Comparison of ENCODE assay signal across 23 cellular contexts in genomic region chr10:128286413-128287097, GRCh38.
A peak's percentile ranks its signal among the peaks of the same experiment; 100 is the strongest.
DNase-seq lines count a peak whose midpoint lies in the region; ATAC-seq and TF ChIP-seq lines count a peak whose summit lies in the region.
"Had no signal": no experiment of that assay in that cellular context is flagged by ENCODE, and none has a peak within 500 bp of the region (broad histone marks: within the 10 kb centered on the region; RNA-seq: fewer than 3 reads in every experiment).

No MANE protein-coding gene starts in this region.

- H3K27me3 Mint-ChIP-seq in brain, result peaks cover 74% of the 10 kb centered on the region
- H3K27me3 Mint-ChIP-seq in activated CD4-positive, alpha-beta memory T cell treated with anti-CD3 and anti-CD28 coated beads for 36 hours, result peaks cover 33% of the 10 kb centered on the region

- POLR2A ChIA-PET in SK-N-SH (lab: Yijun Ruan, JAX), result interaction anchor here (0.6 kb wide), 1 partner anchor 26 kb away, joined by 3 read pairs; no protein-coding TSS in a partner anchor
- POLR2A ChIA-PET in activated CD4-positive, alpha-beta memory T cell treated with anti-CD3 and anti-CD28 coated beads for 36 hours (lab: Charles Lee), result no interaction called here

- peak; percentile 79 for DNase-seq in SK-N-SH
- no peak for DNase-seq in trophoblast cell
- no peak for DNase-seq in hepatic stellate cell (ENCODE audit: low spot score)
- DNase-seq in activated CD4-positive, alpha-beta memory T cell treated with anti-CD3 and anti-CD28 coated beads for 36 hours, result no peak
- DNase-seq: activated CD4-positive, alpha-beta memory T cell treated with anti-CD3 and anti-CD28 coated beads, Interleukin-2, amount 10 ng/mL, durations not matched to agents 7 days and 5 days; activated CD4-positive, CD25-positive, alpha-beta regulatory T cell; activated gamma-delta T cell treated with Interleukin-2 at 50 U/mL for 16 hours; brain microvascular endothelial cell; Caco-2; colonic mucosa; mesenchymal stem cell; naive B cell; NCI-H510A treated with DMSO at 0.1 percent for 48 hours; T-helper 9 cell; upper lobe of right lung had no signal

- H3K9me3 Mint-ChIP-seq in brain, result peaks cover 13 to 33% (median 21%) of the 10 kb centered on the region in 5 experiments
- peaks cover 8% of the 10 kb centered on the region for H3K9me3 Mint-ChIP-seq in activated CD4-positive, alpha-beta memory T cell treated with anti-CD3 and anti-CD28 coated beads for 36 hours
- H3K9me3 Mint-ChIP-seq: activated CD4-positive, alpha-beta memory T cell treated with anti-CD3 and anti-CD28 coated beads, Interleukin-2, amount 10 ng/mL, durations not matched to agents 7 days and 5 days had no signal

- H3K4me3 ChIP-seq in SK-N-SH (ENCODE audit: low read depth in 2 of 2, low read length in 1 of 2) (peak overlapping the region in 1 of 2 experiments; percentile 17; a peak in 1 of 4 replicates), iPS-18a (ENCODE audit: low read length) (peak overlapping the region; percentile 40), trophoblast cell (ENCODE audit: low read depth, low read length) (no peak overlapping the region)
- H3K4me3 ChIP-seq: colonic mucosa, upper lobe of right lung had no signal

- CTCF ChIA-PET in SK-N-SH (lab: Yijun Ruan, JAX), result interaction anchor here (1.1 to 5.1 kb wide), 5 partner anchors 10 to 1685 kb away, joined by 3 to 17 read pairs (median 3); no protein-coding TSS in a partner anchor
- CTCF ChIA-PET in activated CD4-positive, alpha-beta memory T cell treated with anti-CD3 and anti-CD28 coated beads for 36 hours (lab: Charles Lee), result interaction anchor here (1.0 kb wide), 1 partner anchor 23 kb away, joined by 3 read pairs; no protein-coding TSS in a partner anchor

- H3K27me3 ChIP-seq in SK-N-SH (ENCODE audit: insufficient read depth) (no peaks in the 10 kb centered on the region), iPS-18a (ENCODE audit: control insufficient read depth, insufficient read depth, low read length) (peaks cover 41% of the 10 kb centered on the region), trophoblast cell (ENCODE audit: insufficient read depth, low read length) (peaks cover 24% of the 10 kb centered on the region)

- no peaks in the 10 kb centered on the region for H3F3A ChIP-seq in SK-N-SH (replicated peaks; ENCODE audit: insufficient read depth)

- H4K20me1 ChIP-seq in SK-N-SH (ENCODE audit: insufficient read depth), result no peaks in the 10 kb centered on the region

- H2BK12ac ChIP-seq in trophoblast cell (ENCODE audit: low read length), result no peak overlapping the region

- H3K18ac ChIP-seq in trophoblast cell (ENCODE audit: low read length), result no peak overlapping the region

- H2BK5ac ChIP-seq in trophoblast cell (ENCODE audit: low read depth, low read length, poor library complexity), result no peak overlapping the region

- peaks cover 20% of the 10 kb centered on the region for H3K4me1 Mint-ChIP-seq in brain
- no peaks in the 10 kb centered on the region for H3K4me1 Mint-ChIP-seq in activated CD4-positive, alpha-beta memory T cell treated with anti-CD3 and anti-CD28 coated beads for 36 hours (ENCODE audit: low read depth)
- H3K4me1 Mint-ChIP-seq: activated CD4-positive, alpha-beta memory T cell treated with anti-CD3 and anti-CD28 coated beads, Interleukin-2, amount 10 ng/mL, durations not matched to agents 7 days and 5 days; B cell; IgD-negative memory B cell; naive B cell had no signal

- no peaks in the 10 kb centered on the region for H3K79me2 ChIP-seq in SK-N-SH (ENCODE audit: insufficient read depth)
- H3K79me2 ChIP-seq in trophoblast cell (ENCODE audit: control insufficient read depth, insufficient read depth, low read length, poor library complexity), result no peaks in the 10 kb centered on the region
- H3K79me2 ChIP-seq: parathyroid adenoma had no signal

- TF ChIP-seq RAD21 in SK-N-SH (IDR thresholded peaks at IDR 0.05; ENCODE audit: low read length), result no peak

- no peak overlapping the region for H3K23ac ChIP-seq in trophoblast cell (ENCODE audit: low read length)

- H3K27ac Mint-ChIP-seq in brain, result no peak overlapping the region
- H3K27ac Mint-ChIP-seq in activated CD4-positive, alpha-beta memory T cell treated with anti-CD3 and anti-CD28 coated beads for 36 hours, result no peak overlapping the region
- H3K27ac Mint-ChIP-seq: activated CD4-positive, alpha-beta memory T cell treated with anti-CD3 and anti-CD28 coated beads, Interleukin-2, amount 10 ng/mL, durations not matched to agents 7 days and 5 days; B cell; IgD-negative memory B cell; naive B cell had no signal

- no peak overlapping the region for H4K91ac ChIP-seq in trophoblast cell (ENCODE audit: low read depth, low read length)

- H3K9me3 ChIP-seq in SK-N-SH (no peaks in the 10 kb centered on the region), iPS-18a (ENCODE audit: control insufficient read depth, low read depth, low read length) (peaks cover 3% of the 10 kb centered on the region), trophoblast cell (ENCODE audit: insufficient read depth, low read depth, low read length) (peaks cover 3% of the 10 kb centered on the region)
- H3K9me3 ChIP-seq: colonic mucosa, upper lobe of right lung had no signal

- H3K4ac ChIP-seq in trophoblast cell (ENCODE audit: low read depth, low read length), result no peak overlapping the region

- intact Hi-C loops in activated CD4-positive, alpha-beta memory T cell treated with anti-CD3 and anti-CD28 coated beads for 36 hours (cut with micrococcal nuclease), result no loop called here

- H3K4me1 ChIP-seq in SK-N-SH (ENCODE audit: control insufficient read depth in 1 of 2, insufficient read depth in 2 of 2, low read depth in 1 of 2, low read length in 1 of 2) (no peaks in the 10 kb centered on the region), iPS-18a (ENCODE audit: control insufficient read depth, low read depth, low read length) (peaks cover 3% of the 10 kb centered on the region), trophoblast cell (ENCODE audit: control insufficient read depth in 1 of 2, insufficient read depth in 2 of 2, low read length in 2 of 2) (no peaks in the 10 kb centered on the region)
- H3K4me1 ChIP-seq: Caco-2, colonic mucosa, parathyroid adenoma, upper lobe of right lung had no signal

- no peak overlapping the region for H4K12ac ChIP-seq in trophoblast cell (ENCODE audit: low read depth, low read length)

- H3K4me2 ChIP-seq in SK-N-SH, result no peak overlapping the region
- H3K4me2 ChIP-seq in trophoblast cell (ENCODE audit: low read length), result peak overlapping the region; percentile 50

- ATAC-seq in SK-N-SH treated with all-trans-retinoic acid at 6 μM for 48 hours (no peak), GM21529 (IDR thresholded peaks at IDR 0.05; ENCODE audit: unreplicated experiment) (no peak)
- ATAC-seq: sciatic nerve, upper lobe of right lung had no signal

- no peak overlapping the region for H3K27ac ChIP-seq in SK-N-SH (ENCODE audit: low read depth in 2 of 2, low read length in 1 of 2)
- no peak overlapping the region for H3K27ac ChIP-seq in iPS-18a (ENCODE audit: low read length)
- no peak overlapping the region for H3K27ac ChIP-seq in trophoblast cell (ENCODE audit: low read depth, low read length)
- H3K27ac ChIP-seq: brain microvascular endothelial cell, colonic mucosa, parathyroid adenoma, upper lobe of right lung had no signal

- peak overlapping the region in 3 of 5 experiments; percentile 40 to 61 (median 47) for H3K4me3 Mint-ChIP-seq in brain
- no peak overlapping the region for H3K4me3 Mint-ChIP-seq in activated CD4-positive, alpha-beta memory T cell treated with anti-CD3 and anti-CD28 coated beads for 36 hours
- H3K4me3 Mint-ChIP-seq: activated CD4-positive, alpha-beta memory T cell treated with anti-CD3 and anti-CD28 coated beads, Interleukin-2, amount 10 ng/mL, durations not matched to agents 7 days and 5 days; B cell; IgD-negative memory B cell; naive B cell had no signal

- TF ChIP-seq CTCF in SK-N-SH (IDR thresholded peaks at IDR 0.05), result no peak
- TF ChIP-seq CTCF in brain (conservative IDR thresholded peaks at IDR 0.05), result no peak

- H2AK5ac ChIP-seq in trophoblast cell (ENCODE audit: low read length), result no peak overlapping the region

- no peak overlapping the region for H3K9ac ChIP-seq in SK-N-SH
- H3K9ac ChIP-seq in iPS-18a (ENCODE audit: low read length), result no peak overlapping the region
- no peak overlapping the region for H3K9ac ChIP-seq in trophoblast cell (ENCODE audit: low read length)
- H3K9ac ChIP-seq: parathyroid adenoma had no signal

- 20% methylated on average over 22 of the region's 60 CpGs for WGBS in SK-N-SH (ENCODE audit: low lambda C conversion rate)
- WGBS in trophoblast cell (ENCODE audit: extremely low coverage, insufficient coverage, insufficient read length), result no CpG with 5 or more reads among the region's 60 CpGs

- H3K36me3 ChIP-seq in SK-N-SH (replicated peaks in 1 of 2; ENCODE audit: control insufficient read depth in 1 of 2, insufficient read depth in 2 of 2, low read length in 1 of 2) (no peaks in the 10 kb centered on the region), iPS-18a (ENCODE audit: control insufficient read depth, low read depth, low read length) (no peaks in the 10 kb centered on the region), trophoblast cell (ENCODE audit: control insufficient read depth in 1 of 2, insufficient read depth in 2 of 2, low read length in 2 of 2) (no peaks in the 10 kb centered on the region)
- H3K36me3 ChIP-seq: brain microvascular endothelial cell, colonic mucosa, upper lobe of right lung had no signal

- no peak overlapping the region for H2BK120ac ChIP-seq in trophoblast cell (ENCODE audit: insufficient read depth, low read length, poor library complexity)

- H3K36me3 Mint-ChIP-seq in brain, result peaks cover 9% of the 10 kb centered on the region
- no peaks in the 10 kb centered on the region for H3K36me3 Mint-ChIP-seq in activated CD4-positive, alpha-beta memory T cell treated with anti-CD3 and anti-CD28 coated beads for 36 hours
- H3K36me3 Mint-ChIP-seq: IgD-negative memory B cell had no signal

- H3K79me1 ChIP-seq in trophoblast cell (ENCODE audit: low read length), result no peaks in the 10 kb centered on the region

- H2AFZ ChIP-seq in SK-N-SH (ENCODE audit: low read depth) (no peak overlapping the region), trophoblast cell (ENCODE audit: insufficient read depth, low read length, poor library complexity) (no peak overlapping the region)
- H2AFZ ChIP-seq: parathyroid adenoma had no signal

- no peaks in the 10 kb centered on the region for H3K9me2 ChIP-seq in SK-N-SH

- no peak for TF ChIP-seq EP300 in SK-N-SH (IDR thresholded peaks at IDR 0.05; ENCODE audit: borderline replicate concordance in 1 of 2, low read depth in 1 of 2, low read length in 1 of 2)

- H4K8ac ChIP-seq in trophoblast cell (ENCODE audit: low read depth, low read length), result no peak overlapping the region

- H3K14ac ChIP-seq in trophoblast cell (ENCODE audit: low read length), result no peak overlapping the region

TF ChIP-seq in SK-N-SH, 30 proteins besides CTCF, POLR2A, EP300 and RAD21:
- TF ChIP-seq NFIC (IDR thresholded peaks at IDR 0.05; ENCODE audit: borderline replicate concordance), result no peak
TF ChIP-seq in SK-N-SH: peak in this region for 0.

TF ChIP-seq in SK-N-SH treated with all-trans-retinoic acid at 6 μM for 48 hours, 23 proteins besides CTCF, POLR2A, EP300 and RAD21:
- no peak for TF ChIP-seq RARB (CRISPR knock-in tag; IDR thresholded peaks at IDR 0.05)
- no peak for TF ChIP-seq OSR1 (CRISPR knock-in tag; IDR thresholded peaks at IDR 0.05)
- TF ChIP-seq ISL1 (CRISPR knock-in tag; IDR thresholded peaks at IDR 0.05), result no peak
- no peak for TF ChIP-seq TOX (CRISPR knock-in tag; IDR thresholded peaks at IDR 0.05; ENCODE audit: borderline replicate concordance)
